ENCODE assay signal across 8 cellular contexts in genomic region chr19:40592170-40592569, GRCh38. TPM values are rescaled to one million over a fixed set of nuclear protein-coding genes. Genes with fewer than 3 reads are reported as not detected.
DNase-seq lines count a peak whose midpoint lies in the region; ATAC-seq lines count a peak whose summit lies in the region.

No MANE protein-coding gene starts in this region.

- no peak for ATAC-seq in GM21825 (IDR thresholded peaks at IDR 0.05; ENCODE audit: unreplicated experiment)

- DNase-seq in AG08395 (ENCODE audit: low spot score) = peak; percentile 46
- peak; percentile 68 for DNase-seq in GM19240 (ENCODE audit: insufficient read length, low spot score)
- DNase-seq in NCI-H524 treated with DMSO at 0.1 percent for 48 hours (lab: John Stamatoyannopoulos, UW) = peak; percentile 65
- peak; percentile 77 for DNase-seq in cerebellar cortex (ENCODE audit: low spot score)
- peak; percentile 78 for DNase-seq in renal cortical epithelial cell (ENCODE audit: low read depth)
- DNase-seq in NCI-H128 (lab: John Stamatoyannopoulos, UW; ENCODE audit: unreplicated experiment) = no peak
- DNase-seq in activated CD4-positive, alpha-beta T cell treated with anti-CD3 and anti-CD28 coated beads for 4 hours = no peak

RNA-seq across cellular contexts. Expression of gene LTBP4, which starts 9.0 kb away (rescaled TPM):
- 14.9 and 15.5 TPM in 2 replicates for total RNA-seq in renal cortical epithelial cell

RNA-seq across cellular contexts. Expression of gene SHKBP1, which starts 15.5 kb away (rescaled TPM):
- total RNA-seq in renal cortical epithelial cell = 32.8 and 53.5 TPM in 2 replicates

Comparison
In these comparisons a context has a peak if more than half of its experiments do, and no peak if none do; other contexts are left out.
1. DNase-seq: peak in AG08395 (single experiment), GM19240 (single experiment), NCI-H524 treated with DMSO at 0.1 percent for 48 hours (single experiment), cerebellar cortex (single experiment) and renal cortical epithelial cell (single experiment); none in NCI-H128 (single experiment) and activated CD4-positive, alpha-beta T cell treated with anti-CD3 and anti-CD28 coated beads for 4 hours (0 of 2).